23 cellular contexts compared by ENCODE assay signal in genomic region chr4:121794505-121795192, GRCh38. TPM values are rescaled to one million over a fixed set of nuclear protein-coding genes. Genes with fewer than 3 reads are reported as not detected.
A peak's percentile ranks its signal among the peaks of the same experiment; 100 is the strongest.
DNase-seq lines count a peak whose midpoint lies in the region; ATAC-seq and TF ChIP-seq lines count a peak whose summit lies in the region.
"Had no signal": no experiment of that assay in that cellular context is flagged by ENCODE, and none has a peak within 500 bp of the region (broad histone marks: within the 10 kb centered on the region; RNA-seq: fewer than 3 reads in every experiment).

No MANE protein-coding gene starts in this region.

- intact Hi-C loops in lower lobe of right lung (cut with DNase I) (no loop called here), esophagus squamous epithelium (cut with DNase I) (no loop called here)

- POLR2A ChIA-PET in CD8-positive, alpha-beta memory T cell (lab: Charles Lee) = no interaction called here

- peaks cover 14 to 26% (median 22%) of the 10 kb centered on the region in 3 donors for H3K4me1 Mint-ChIP-seq in CD8-positive, alpha-beta memory T cell

- no peak overlapping the region for H3K4me3 ChIP-seq in CD8-positive, alpha-beta memory T cell (ENCODE audit: low read length)
- H3K4me3 ChIP-seq in lower lobe of right lung (no peak overlapping the region), esophagus squamous epithelium (no peak overlapping the region)
- H3K4me3 ChIP-seq: mucosa of descending colon, transverse colon had no signal

- no peak for TF ChIP-seq POLR2A in esophagus squamous epithelium (IDR thresholded peaks at IDR 0.05)

- H3K4me1 ChIP-seq in CD8-positive, alpha-beta memory T cell (ENCODE audit: insufficient read depth, low read length) = peaks cover 4% of the 10 kb centered on the region
- H3K4me1 ChIP-seq in lower lobe of right lung (peaks cover 6% of the 10 kb centered on the region), esophagus squamous epithelium (no peaks in the 10 kb centered on the region)
- H3K4me1 ChIP-seq: transverse colon had no signal

- no peaks in the 10 kb centered on the region for H3K36me3 Mint-ChIP-seq in CD8-positive, alpha-beta memory T cell

- no peak overlapping the region for H3K4me3 Mint-ChIP-seq in CD8-positive, alpha-beta memory T cell
- H3K4me3 Mint-ChIP-seq: CD4-positive, alpha-beta T cell had no signal

- no peaks in the 10 kb centered on the region for H3K36me3 ChIP-seq in CD8-positive, alpha-beta memory T cell (ENCODE audit: insufficient read depth, low read length)
- H3K36me3 ChIP-seq in lower lobe of right lung (no peaks in the 10 kb centered on the region), esophagus squamous epithelium (no peaks in the 10 kb centered on the region)
- H3K36me3 ChIP-seq: neutrophil, transverse colon had no signal

- 73 to 76% methylated on average over 5 of the region's 5 CpGs for WGBS in esophagus squamous epithelium, 2 donors

- no peak for TF ChIP-seq CTCF in lower lobe of right lung (IDR thresholded peaks at IDR 0.05)
- no peak for TF ChIP-seq CTCF in esophagus squamous epithelium (IDR thresholded peaks at IDR 0.05)

- ATAC-seq in lower lobe of right lung (peak; percentile 70 to 83), HG02763 (IDR thresholded peaks at IDR 0.05; ENCODE audit: unreplicated experiment) (no peak)
- ATAC-seq: left colon, mucosa of descending colon, right cardiac atrium had no signal

- H3K27ac Mint-ChIP-seq in CD8-positive, alpha-beta memory T cell = peak overlapping the region in 1 of 8 donors; percentile 66
- H3K27ac Mint-ChIP-seq: CD4-positive, alpha-beta T cell had no signal

- peaks cover 1 to 3% of the 10 kb centered on the region in 2 donors for H3K27me3 Mint-ChIP-seq in CD8-positive, alpha-beta memory T cell

- CTCF ChIA-PET in CD8-positive, alpha-beta memory T cell (lab: Charles Lee) = no interaction called here

- no peak for DNase-seq in CD8-positive, alpha-beta memory T cell
- DNase-seq in HuH-7 (ENCODE audit: low spot score) (peak; percentile 26), astrocyte of the hippocampus (ENCODE audit: low read depth, low spot score) (peak; percentile 44), lower lobe of right lung (no peak), esophagus squamous epithelium (lab: John Stamatoyannopoulos, UW) (no peak), activated gamma-delta T cell treated with Interleukin-2 at 50 U/mL for 16 hours (no peak), MV-4-11 (lab: John Stamatoyannopoulos, UW) (no peak)
- DNase-seq: activated CD4-positive, CD25-positive, alpha-beta regulatory T cell treated with anti-CD3 and anti-CD28 coated beads, Interleukin-2, amount 50 U/mL, for 72 hours; CD4-positive, alpha-beta T cell; dermis blood vessel endothelial cell; foreskin melanocyte; left colon; mucosa of descending colon; NCI-H146; NCI-H2171 treated with DMSO at 0.1 percent for 48 hours; NCI-H748 treated with DMSO at 0.1 percent for 48 hours; right cardiac atrium; stimulated activated naive CD4-positive, alpha-beta T cell treated with Interleukin-2 at 50 U/mL for 16 hours; transverse colon had no signal

- H3K9me3 Mint-ChIP-seq in CD8-positive, alpha-beta memory T cell = no peaks in the 10 kb centered on the region
- H3K9me3 Mint-ChIP-seq: activated T-helper 2 cell treated with anti-CD3 and anti-CD28 coated beads, Interferon-gamma antibody, Interleukin-2, Interleukin-4, amounts not matched to agents 10 μg/mL and 5 μg/mL and 100 μg/mL, durations not matched to agents 14 hours and 24 hours and 36 hours; CD4-positive, alpha-beta T cell had no signal

- H3K27me3 ChIP-seq in CD8-positive, alpha-beta memory T cell (ENCODE audit: insufficient read depth, low read length, poor library complexity, severe bottlenecking) = no peaks in the 10 kb centered on the region
- H3K27me3 ChIP-seq in lower lobe of right lung (ENCODE audit: low read depth) = no peaks in the 10 kb centered on the region
- peaks cover 0 to 29% (median 0%) of the 10 kb centered on the region in 4 donors for H3K27me3 ChIP-seq in esophagus squamous epithelium

- H3K27ac ChIP-seq in CD8-positive, alpha-beta memory T cell (ENCODE audit: low read depth, low read length) = peak overlapping the region; percentile 38
- H3K27ac ChIP-seq in lower lobe of right lung (no peak overlapping the region), esophagus squamous epithelium (no peak overlapping the region)
- H3K27ac ChIP-seq: neutrophil, transverse colon had no signal

- no peaks in the 10 kb centered on the region for H3K9me3 ChIP-seq in CD8-positive, alpha-beta memory T cell (ENCODE audit: low read length)
- H3K9me3 ChIP-seq in lower lobe of right lung (no peaks in the 10 kb centered on the region), esophagus squamous epithelium (no peaks in the 10 kb centered on the region)
- H3K9me3 ChIP-seq: mucosa of descending colon, neutrophil, transverse colon had no signal

RNA-seq across cellular contexts. Expression of gene EXOSC9, which starts 6.5 kb away (rescaled TPM):
- 10 to 100 TPM; 72.2 to 72.9 TPM for total RNA-seq in CD8-positive, alpha-beta memory T cell
- 41.7 TPM for polyA plus RNA-seq in CD8-positive, alpha-beta memory T cell
- total RNA-seq in lower lobe of right lung = 15.6 TPM
- 10 to 100 TPM in 3 of 4 donors, 1 to 10 TPM in 1; 9.3 to 27.7 (median 23.9) TPM for total RNA-seq in esophagus squamous epithelium

RNA-seq across cellular contexts. Expression of gene CCNA2, which starts 29.0 kb away (rescaled TPM):
- 10 to 100 TPM; 72.1 to 73.5 TPM for total RNA-seq in CD8-positive, alpha-beta memory T cell
- 0.28 TPM for polyA plus RNA-seq in CD8-positive, alpha-beta memory T cell
- 2.2 TPM for total RNA-seq in lower lobe of right lung
- total RNA-seq in esophagus squamous epithelium = 10 to 100 TPM; 11.6 to 43.5 (median 22.6) TPM

RNA-seq across cellular contexts. Expression of gene SMIM43, which starts 29.7 kb away (rescaled TPM):
- total RNA-seq in CD8-positive, alpha-beta memory T cell = under 1 TPM; 0.44 to 0.47 TPM
- 0.23 TPM for polyA plus RNA-seq in CD8-positive, alpha-beta memory T cell
- total RNA-seq in lower lobe of right lung (0.18 TPM), esophagus squamous epithelium (under 1 TPM in 1 of 4 donors, not detected in 3; 0.38 TPM)
- total RNA-seq: activated T-helper 2 cell treated with anti-CD3 and anti-CD28 coated beads, Interferon-gamma antibody, Interleukin-2, Interleukin-4, amounts not matched to agents 10 μg/mL and 5 μg/mL and 100 μg/mL, durations not matched to agents 14 hours and 24 hours and 36 hours; CD4-positive, alpha-beta T cell; T-helper 2 cell treated with Interferon-gamma antibody and Interleukin-4, amounts not matched to agents 100 ng/mL and 5 ng/mL, for 36 hours had no signal

Comparison
In these comparisons a context has a peak if more than half of its experiments do, and no peak if none do; other contexts are left out.
1. DNase-seq: peak in HuH-7 (single experiment) and astrocyte of the hippocampus (single experiment); none in CD8-positive, alpha-beta memory T cell (0 of 5), lower lobe of right lung (single experiment), esophagus squamous epithelium (single experiment), activated gamma-delta T cell treated with Interleukin-2 at 50 U/mL for 16 hours (single experiment) and MV-4-11 (single experiment).